In the genomic region with DNA sequence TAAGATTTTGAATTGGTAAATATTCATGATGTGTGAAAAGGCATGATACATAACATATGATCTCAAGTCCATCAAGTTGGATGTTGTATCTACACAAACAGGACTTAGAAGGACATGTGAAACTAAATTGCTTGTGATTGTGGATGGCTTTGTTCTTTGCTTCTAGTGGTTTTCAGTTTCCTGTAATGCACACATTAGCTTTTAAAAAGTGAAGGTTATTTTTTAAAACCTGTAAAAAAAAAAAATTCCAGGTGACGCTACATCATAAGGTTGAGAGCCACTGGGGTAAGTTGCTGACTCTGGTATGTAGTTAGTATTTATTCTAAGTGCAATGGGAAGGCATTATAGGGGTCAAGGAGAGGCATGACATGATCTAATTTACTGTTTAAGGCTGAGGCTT, we compare ENCODE assay signal across 23 cellular contexts. TPM values are rescaled to one million over a fixed set of nuclear protein-coding genes. Genes with fewer than 3 reads are reported as not detected.
"Had no signal": no experiment of that assay in that cellular context is flagged by ENCODE, and none has a peak within 500 bp of the region (broad histone marks: within the 10 kb centered on the region; RNA-seq: fewer than 3 reads in every experiment).

No MANE protein-coding gene starts in this region.

- H3K9me3 ChIP-seq: ascending aorta, breast epithelium, heart left ventricle, lower lobe of right lung had no signal

- H3K4me3 ChIP-seq: ascending aorta, breast epithelium, heart left ventricle, lower lobe of right lung had no signal

- FAIRE-seq: frontal cortex, islet of Langerhans had no signal

- H3K27me3 ChIP-seq: ascending aorta, breast epithelium, heart left ventricle had no signal

- H3K79me2 ChIP-seq: parathyroid adenoma had no signal

- H3K9ac ChIP-seq: parathyroid adenoma had no signal

- DNase-seq: activated CD4-positive, alpha-beta T cell treated with anti-CD3 and anti-CD28 coated beads for 4 hours; activated CD8-positive, alpha-beta memory T cell treated with anti-CD3 and anti-CD28 coated beads, Interleukin-2, amount 50 U/mL, for 4 hours; activated CD8-positive, alpha-beta T cell treated with anti-CD3 and anti-CD28 coated beads for 36 hours; activated gamma-delta T cell; activated T-cell treated with anti-CD3 and anti-CD28 coated beads, Interleukin-2, amount 50 U/mL, for 48 hours; endodermal cell; heart left ventricle; left colon; lower lobe of right lung; stimulated activated CD4-positive, alpha-beta T cell treated with anti-CD3 and anti-CD28 coated beads, Interleukin-12 subunit alpha, Interleukin-12 subunit beta, amount 100 ng/mL, for 4 hours; stimulated activated CD4-positive, alpha-beta T cell treated with anti-CD3 and anti-CD28 coated beads, Interleukin-2, amount 100 ng/mL, for 24 hours had no signal

- H3K36me3 ChIP-seq: ascending aorta, breast epithelium, heart left ventricle, lower lobe of right lung had no signal

- H3K36me3 Mint-ChIP-seq: mesothelial cell of epicardium; stimulated activated memory B cell treated with anti-CD40 and anti-IgM and Interleukin-4, amounts not matched to agents 10 μg/mL and 1 μg/mL and 100 μg/mL, for 72 hours had no signal

- H3K27ac Mint-ChIP-seq: activated CD8-positive, alpha-beta T cell treated with anti-CD3 and anti-CD28 coated beads for 36 hours; endodermal cell; mesothelial cell of epicardium; stimulated activated memory B cell treated with anti-CD40 and anti-IgM and Interleukin-4, amounts not matched to agents 10 μg/mL and 1 μg/mL and 100 μg/mL, for 72 hours had no signal

- H3K4me3 Mint-ChIP-seq: activated CD8-positive, alpha-beta T cell treated with anti-CD3 and anti-CD28 coated beads for 36 hours; endodermal cell; mesothelial cell of epicardium; stimulated activated memory B cell treated with anti-CD40 and anti-IgM and Interleukin-4, amounts not matched to agents 10 μg/mL and 1 μg/mL and 100 μg/mL, for 72 hours had no signal

- H3K4me1 Mint-ChIP-seq: stimulated activated memory B cell treated with anti-CD40 and anti-IgM and Interleukin-4, amounts not matched to agents 10 μg/mL and 1 μg/mL and 100 μg/mL, for 72 hours had no signal

- H2AFZ ChIP-seq: parathyroid adenoma had no signal

- H3K9me3 Mint-ChIP-seq: stimulated activated memory B cell treated with anti-CD40 and anti-IgM and Interleukin-4, amounts not matched to agents 10 μg/mL and 1 μg/mL and 100 μg/mL, for 72 hours had no signal

- H3K4me1 ChIP-seq: ascending aorta, breast epithelium, lower lobe of right lung, parathyroid adenoma had no signal

- H3K27ac ChIP-seq: ascending aorta, breast epithelium, heart left ventricle, lower lobe of right lung, parathyroid adenoma had no signal

- H3K27me3 Mint-ChIP-seq: activated CD8-positive, alpha-beta T cell treated with anti-CD3 and anti-CD28 coated beads for 36 hours; stimulated activated memory B cell treated with anti-CD40 and anti-IgM and Interleukin-4, amounts not matched to agents 10 μg/mL and 1 μg/mL and 100 μg/mL, for 72 hours had no signal

- ATAC-seq: activated CD8-positive, alpha-beta T cell treated with anti-CD3 and anti-CD28 coated beads for 36 hours; heart left ventricle; left colon; lower lobe of right lung; stimulated activated memory B cell treated with anti-CD40 and anti-IgM and Interleukin-4, amounts not matched to agents 10 μg/mL and 1 μg/mL and 100 μg/mL, for 72 hours had no signal

RNA-seq across cellular contexts. Expression of a gene that starts 48.4 kb away (rescaled TPM):
- total RNA-seq: activated CD8-positive, alpha-beta T cell treated with anti-CD3 and anti-CD28 coated beads for 36 hours; ascending aorta; breast epithelium; chondrocyte; dermis microvascular lymphatic vessel endothelial cell; endodermal cell; epithelial cell of proximal tubule; frontal cortex; heart left ventricle; left colon; lower lobe of right lung; mesothelial cell of epicardium; T-helper 1 cell treated with Interleukin-12 subunit alpha and Interleukin-12 subunit beta and Interleukin-4 antibody, amounts not matched to agents 30 ng/mL and 1 ng/mL, for 36 hours had no signal
- polyA plus RNA-seq: heart left ventricle, thymus had no signal
